In the genomic region with DNA sequence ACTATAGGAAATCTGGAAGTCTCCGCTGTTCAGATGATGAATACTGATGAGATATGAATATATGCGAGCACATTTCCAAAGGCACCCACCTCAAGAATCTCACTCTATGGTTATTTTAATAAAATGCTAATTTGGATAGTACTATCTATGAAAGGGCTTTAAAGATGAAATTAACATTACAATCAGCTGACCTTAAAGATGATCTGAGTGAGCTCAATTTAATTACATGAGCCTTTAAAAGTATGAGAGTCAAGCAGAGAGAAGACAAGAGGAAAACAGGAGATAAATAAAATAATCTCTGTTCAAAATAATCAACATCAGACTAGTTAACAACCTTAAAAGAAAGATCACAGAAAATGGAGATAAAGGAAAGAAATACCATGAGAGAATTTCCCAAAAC, we compare ENCODE assay signal across 24 cellular contexts.
"Had no signal": no experiment of that assay in that cellular context is flagged by ENCODE, and none has a peak within 500 bp of the region (broad histone marks: within the 10 kb centered on the region; RNA-seq: fewer than 3 reads in every experiment).

No MANE protein-coding gene starts in this region.

- H3K4me1 ChIP-seq: left ventricle myocardium inferior, right atrium auricular region, right lobe of liver, stomach, testis, thyroid gland, transverse colon, upper lobe of left lung, vagina had no signal

- H3K27ac ChIP-seq: left ventricle myocardium inferior, ovary, right atrium auricular region, right lobe of liver, stomach, testis, thyroid gland, transverse colon, upper lobe of left lung, vagina had no signal

- DNase-seq: hypothalamus; immature natural killer cell; kidney; left ventricle myocardium inferior; midbrain; mucosa of descending colon; naive thymus-derived CD4-positive, alpha-beta T cell; ovary; right lobe of liver; stimulated activated CD4-positive, alpha-beta T cell treated with anti-CD3 and anti-CD28 coated beads, Interleukin-1b, Interleukin-23, amount 100 ng/mL, for 48 hours; stimulated activated CD4-positive, alpha-beta T cell treated with anti-CD3 and anti-CD28 coated beads, Interleukin-2, amount 100 ng/mL, for 48 hours; stimulated activated naive B cell treated with anti-CD40 and anti-IgM and Interleukin-4, amounts not matched to agents 10 μg/mL and 1 μg/mL and 100 μg/mL, for 72 hours; stimulated activated naive CD8-positive, alpha-beta T cell treated with anti-CD3 and anti-CD28 coated beads, Interleukin-15, Interleukin-2, amounts not matched to agents 100 U/mL and 50 U/mL, for 24 hours; stomach; testis; thyroid gland; transverse colon; upper lobe of left lung had no signal

- H3K27me3 ChIP-seq: ovary, right atrium auricular region, right lobe of liver, stomach, testis, thyroid gland, transverse colon, upper lobe of left lung, vagina had no signal

- H3K27me3 Mint-ChIP-seq: naive thymus-derived CD4-positive, alpha-beta T cell; natural killer cell treated with Interleukin-12 subunit alpha and Interleukin-12 subunit beta and Interleukin-15 and Interleukin-18, amount 100 ng/mL, for 72 hours; progenitor cell of endocrine pancreas; stimulated activated naive B cell treated with anti-CD40 and anti-IgM and Interleukin-4, amounts not matched to agents 10 μg/mL and 1 μg/mL and 100 μg/mL, for 72 hours had no signal

- H3K9me3 ChIP-seq: left ventricle myocardium inferior, ovary, right atrium auricular region, right lobe of liver, stomach, testis, thyroid gland, transverse colon, upper lobe of left lung, vagina had no signal

- H3K4me3 Mint-ChIP-seq: immature natural killer cell; naive thymus-derived CD4-positive, alpha-beta T cell; natural killer cell treated with Interleukin-12 subunit alpha and Interleukin-12 subunit beta and Interleukin-15 and Interleukin-18, amount 100 ng/mL, for 72 hours; stimulated activated naive B cell treated with anti-CD40 and anti-IgM and Interleukin-4, amounts not matched to agents 10 μg/mL and 1 μg/mL and 100 μg/mL, for 72 hours had no signal

- H3K36me3 ChIP-seq: left ventricle myocardium inferior, ovary, right atrium auricular region, right lobe of liver, stomach, thyroid gland, transverse colon, upper lobe of left lung, vagina had no signal

- H3K27ac Mint-ChIP-seq: immature natural killer cell; naive thymus-derived CD4-positive, alpha-beta T cell; natural killer cell treated with Interleukin-12 subunit alpha and Interleukin-12 subunit beta and Interleukin-15 and Interleukin-18, amount 100 ng/mL, for 72 hours; progenitor cell of endocrine pancreas; stimulated activated naive B cell treated with anti-CD40 and anti-IgM and Interleukin-4, amounts not matched to agents 10 μg/mL and 1 μg/mL and 100 μg/mL, for 72 hours had no signal

- H3K4me1 Mint-ChIP-seq: immature natural killer cell; naive thymus-derived CD4-positive, alpha-beta T cell; stimulated activated naive B cell treated with anti-CD40 and anti-IgM and Interleukin-4, amounts not matched to agents 10 μg/mL and 1 μg/mL and 100 μg/mL, for 72 hours had no signal

- H3K36me3 Mint-ChIP-seq: immature natural killer cell; naive thymus-derived CD4-positive, alpha-beta T cell; natural killer cell treated with Interleukin-12 subunit alpha and Interleukin-12 subunit beta and Interleukin-15 and Interleukin-18, amount 100 ng/mL, for 72 hours; stimulated activated naive B cell treated with anti-CD40 and anti-IgM and Interleukin-4, amounts not matched to agents 10 μg/mL and 1 μg/mL and 100 μg/mL, for 72 hours had no signal

- H3K9me3 Mint-ChIP-seq: stimulated activated naive B cell treated with anti-CD40 and anti-IgM and Interleukin-4, amounts not matched to agents 10 μg/mL and 1 μg/mL and 100 μg/mL, for 72 hours had no signal

- ATAC-seq: mucosa of descending colon; naive thymus-derived CD4-positive, alpha-beta T cell; natural killer cell treated with Interleukin-12 subunit alpha and Interleukin-12 subunit beta and Interleukin-15 and Interleukin-18, amount 100 ng/mL, for 72 hours; right lobe of liver; stimulated activated naive B cell treated with anti-CD40 and anti-IgM and Interleukin-4, amounts not matched to agents 10 μg/mL and 1 μg/mL and 100 μg/mL, for 72 hours; stimulated activated naive CD8-positive, alpha-beta T cell treated with anti-CD3 and anti-CD28 coated beads, Interleukin-15, Interleukin-2, amounts not matched to agents 100 U/mL and 50 U/mL, for 24 hours had no signal

- H3K4me3 ChIP-seq: left ventricle myocardium inferior, lung, mucosa of descending colon, ovary, right atrium auricular region, right lobe of liver, smooth muscle cell, stomach, testis, thyroid gland, transverse colon, upper lobe of left lung, vagina had no signal
